ENCODE assay signal across 12 cellular contexts in the genomic region with DNA sequence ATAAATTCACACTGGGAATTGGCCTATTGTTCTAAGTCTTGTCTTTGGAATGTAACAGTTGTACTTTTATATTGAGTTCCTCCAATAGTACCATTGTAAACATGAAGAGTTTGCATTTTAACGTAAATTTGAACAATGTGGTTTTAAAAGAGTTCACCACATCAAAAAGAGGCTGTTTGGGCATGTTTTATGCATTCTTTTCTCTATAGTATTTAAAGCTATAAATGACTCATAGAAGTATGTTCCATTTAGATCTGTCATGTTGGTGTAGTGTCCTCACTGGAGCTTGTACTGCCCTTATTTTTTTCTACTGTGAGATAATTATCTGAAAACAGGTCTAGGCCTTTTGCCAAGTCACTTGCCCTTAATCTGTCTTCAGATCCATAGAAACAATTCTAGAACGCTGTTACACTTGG.
DNase-seq lines count a peak whose midpoint lies in the region; FAIRE-seq and TF ChIP-seq lines count a peak whose summit lies in the region.
"Had no signal": no experiment of that assay in that cellular context is flagged by ENCODE, and none has a peak within 500 bp of the region (broad histone marks: within the 10 kb centered on the region; RNA-seq: fewer than 3 reads in every experiment).

No MANE protein-coding gene starts in this region.

- no peaks in the 10 kb centered on the region for H3K27me3 ChIP-seq in smooth muscle cell (ENCODE audit: low read depth)
- H3K27me3 ChIP-seq in ascending aorta, result no peaks in the 10 kb centered on the region
- H3K27me3 ChIP-seq: neutrophil had no signal

- H3K36me3 ChIP-seq in smooth muscle cell (ENCODE audit: low read depth) (no peaks in the 10 kb centered on the region), ascending aorta (no peaks in the 10 kb centered on the region)
- H3K36me3 ChIP-seq: neutrophil had no signal

- TF ChIP-seq CTCF in smooth muscle cell (IDR thresholded peaks at IDR 0.05; ENCODE audit: borderline replicate concordance, insufficient read depth, poor library complexity, severe bottlenecking), result no peak
- no peak for TF ChIP-seq CTCF in ascending aorta (IDR thresholded peaks at IDR 0.05)

- WGBS in smooth muscle cell (ENCODE audit: low lambda C conversion rate), result 33% methylated on average over 2 of the region's 2 CpGs

- H2AFZ ChIP-seq in smooth muscle cell (ENCODE audit: low read depth), result no peak overlapping the region

- DNase-seq in NCI-H2081 (lab: John Stamatoyannopoulos, UW), result peak; percentile 6 to 46
- no peak for DNase-seq in NCI-H2081 treated with DMSO at 0.1 percent for 48 hours (lab: John Stamatoyannopoulos, UW)
- peak; percentile 24 for DNase-seq in NCI-H69 (lab: John Stamatoyannopoulos, UW)
- no peak for DNase-seq in smooth muscle cell (lab: John Stamatoyannopoulos, UW; ENCODE audit: unreplicated experiment)
- DNase-seq in NCI-H187 (lab: John Stamatoyannopoulos, UW), result no peak
- DNase-seq in ascending aorta (ENCODE audit: low spot score in 2 of 2), result no peak
- no peak for DNase-seq in head of caudate nucleus
- DNase-seq: activated effector memory CD4-positive, alpha-beta T cell treated with Interleukin-2 at 50 U/mL for 16 hours had no signal

- no peak overlapping the region for H3K4me2 ChIP-seq in smooth muscle cell
- H3K4me2 ChIP-seq: A549 had no signal

- FAIRE-seq in endometrium (lab: Jason Lieb, UNC), result peak; percentile 58
- FAIRE-seq: A549 had no signal

- peak overlapping the region; percentile 37 for H3K27ac ChIP-seq in smooth muscle cell (ENCODE audit: low read depth)
- H3K27ac ChIP-seq in ascending aorta, result no peak overlapping the region
- H3K27ac ChIP-seq: A549, neutrophil, VCaP had no signal

- H4K20me1 ChIP-seq in smooth muscle cell (ENCODE audit: low read depth), result no peaks in the 10 kb centered on the region

- intact Hi-C loops in ascending aorta (cut with DNase I), result loop anchor here (10.0 kb wide), 1 partner anchor 313 kb away; no protein-coding TSS in a partner anchor
- intact Hi-C loops in head of caudate nucleus (cut with DNase I), result no loop called here

- H3K4me1 ChIP-seq in smooth muscle cell (ENCODE audit: low read depth) (peaks cover 3% of the 10 kb centered on the region), ascending aorta (no peaks in the 10 kb centered on the region)
- H3K4me1 ChIP-seq: A549 had no signal

- no peak overlapping the region for H3K9ac ChIP-seq in smooth muscle cell (ENCODE audit: low read depth)

- no peaks in the 10 kb centered on the region for H3F3A ChIP-seq in smooth muscle cell (ENCODE audit: low read depth)

- H3K4me3 ChIP-seq in smooth muscle cell (no peak overlapping the region), ascending aorta (no peak overlapping the region)
- H3K4me3 ChIP-seq: A549 had no signal

- H3K9me3 ChIP-seq in smooth muscle cell (replicated peaks; ENCODE audit: low read depth) (no peaks in the 10 kb centered on the region), ascending aorta (no peaks in the 10 kb centered on the region)
- H3K9me3 ChIP-seq: A549, neutrophil had no signal

- H3K79me2 ChIP-seq in smooth muscle cell (ENCODE audit: low read depth), result no peaks in the 10 kb centered on the region

Comparison
In these comparisons a context has a peak if more than half of its experiments do, and no peak if none do; other contexts are left out.
1. DNase-seq: peak in NCI-H2081 (2 of 2) and NCI-H69 (single experiment); none in NCI-H2081 treated with DMSO at 0.1 percent for 48 hours (single experiment), smooth muscle cell (single experiment), NCI-H187 (0 of 2), ascending aorta (0 of 2) and head of caudate nucleus (0 of 42).